Comparison of ENCODE assay signal across 11 cellular contexts in the genomic region with DNA sequence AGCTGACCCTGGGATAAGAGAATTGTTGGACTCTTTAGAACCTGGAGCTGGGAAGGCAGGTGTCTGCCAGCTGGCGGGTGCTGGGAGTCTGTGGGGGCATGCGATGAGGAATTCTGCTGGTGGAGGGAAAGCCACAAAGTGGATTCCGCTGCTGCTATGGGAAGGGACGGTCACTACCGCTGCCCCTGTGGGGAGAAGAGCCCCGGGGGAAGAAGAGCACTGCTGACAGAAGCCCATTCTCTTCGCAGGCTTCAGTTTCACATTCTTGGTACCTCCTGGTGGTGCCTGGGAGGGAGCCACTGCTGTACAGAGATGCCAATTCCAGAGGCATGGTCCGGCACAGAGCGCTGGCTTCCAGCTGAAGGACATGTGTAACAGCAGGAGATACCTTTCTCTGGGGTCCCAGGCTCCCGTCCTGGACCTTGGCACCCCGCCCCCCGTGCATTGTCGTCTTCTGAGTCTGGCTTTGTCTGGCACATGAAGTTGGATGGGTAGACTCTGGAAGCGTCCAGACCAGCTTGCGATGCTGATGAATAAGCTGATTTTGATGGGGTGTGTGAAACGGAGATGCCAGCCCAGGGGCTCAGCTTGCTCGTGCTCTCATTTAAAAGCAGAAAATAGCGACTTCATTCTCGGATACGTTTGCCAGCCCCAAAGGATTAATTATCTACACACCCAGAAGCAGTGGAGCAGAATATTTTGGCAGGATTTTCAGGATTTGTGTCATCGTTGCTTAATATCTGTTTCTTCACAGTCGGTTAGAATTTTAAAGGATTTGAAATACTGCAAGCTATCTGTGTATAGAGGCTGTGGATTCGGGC. TPM values are rescaled to one million over a fixed set of nuclear protein-coding genes. Genes with fewer than 3 reads are reported as not detected.
DNase-seq lines count a peak whose midpoint lies in the region; ATAC-seq, FAIRE-seq and TF ChIP-seq lines count a peak whose summit lies in the region.
"Had no signal": no experiment of that assay in that cellular context is flagged by ENCODE, and none has a peak within 500 bp of the region (broad histone marks: within the 10 kb centered on the region; RNA-seq: fewer than 3 reads in every experiment).

No MANE protein-coding gene starts in this region.

- peaks cover 54% of the 10 kb centered on the region for H3K4me1 Mint-ChIP-seq in nephron
- peaks cover 53% of the 10 kb centered on the region for H3K4me1 Mint-ChIP-seq in activated CD4-positive, alpha-beta T cell treated with anti-CD3 and anti-CD28 coated beads, Interleukin-2, amount 10 ng/mL, durations not matched to agents 24 days and 14 days

- peak overlapping the region; percentile 12 to 40 for H3K27ac ChIP-seq in right atrium auricular region
- peak overlapping the region in 2 of 12 donors; percentile 11 to 15 for H3K27ac ChIP-seq in heart left ventricle
- peak overlapping the region in 1 of 2 donors; percentile 39 for H3K27ac ChIP-seq in coronary artery

- H3K9me3 Mint-ChIP-seq in nephron, result no peaks in the 10 kb centered on the region
- H3K9me3 Mint-ChIP-seq in activated CD4-positive, alpha-beta T cell treated with anti-CD3 and anti-CD28 coated beads, Interleukin-2, amount 10 ng/mL, durations not matched to agents 24 days and 14 days, result no peaks in the 10 kb centered on the region

- H3K36me3 ChIP-seq in right atrium auricular region, result no peaks in the 10 kb centered on the region
- H3K36me3 ChIP-seq in heart left ventricle, result peaks cover 0 to 14% (median 0%) of the 10 kb centered on the region in 9 donors
- H3K36me3 ChIP-seq: pancreas had no signal

- no peaks in the 10 kb centered on the region for H3K9me3 ChIP-seq in right atrium auricular region
- no peaks in the 10 kb centered on the region for H3K9me3 ChIP-seq in heart left ventricle
- H3K9me3 ChIP-seq: pancreas had no signal

- TF ChIP-seq CTCF in right atrium auricular region (IDR thresholded peaks at IDR 0.05) (no peak), heart left ventricle (IDR thresholded peaks at IDR 0.05) (no peak), coronary artery (IDR thresholded peaks at IDR 0.05) (no peak), nephron (IDR thresholded peaks at IDR 0.05; ENCODE audit: unreplicated experiment in 3 of 3) (no peak)

- intact Hi-C loops in heart left ventricle (cut with DNase I), result no loop called here
- intact Hi-C loops in activated CD4-positive, alpha-beta T cell treated with anti-CD3 and anti-CD28 coated beads, Interleukin-2, amount 10 ng/mL, durations not matched to agents 24 days and 14 days (cut with micrococcal nuclease), result no loop called here

- H3K27me3 Mint-ChIP-seq in nephron (ENCODE audit: low read depth), result peaks cover 8% of the 10 kb centered on the region
- H3K27me3 Mint-ChIP-seq in activated CD4-positive, alpha-beta T cell treated with anti-CD3 and anti-CD28 coated beads, Interleukin-2, amount 10 ng/mL, durations not matched to agents 24 days and 14 days, result no peaks in the 10 kb centered on the region
- H3K27me3 Mint-ChIP-seq: activated CD4-positive, alpha-beta T cell treated with anti-CD3 and anti-CD28 coated beads for 36 hours had no signal

- TF ChIP-seq POLR2A in heart left ventricle (IDR thresholded peaks at IDR 0.05), result no peak

- H3K36me3 Mint-ChIP-seq in nephron (ENCODE audit: low read depth), result no peaks in the 10 kb centered on the region
- H3K36me3 Mint-ChIP-seq in activated CD4-positive, alpha-beta T cell treated with anti-CD3 and anti-CD28 coated beads, Interleukin-2, amount 10 ng/mL, durations not matched to agents 24 days and 14 days (ENCODE audit: low read depth), result peaks cover 22% of the 10 kb centered on the region

- whole genome bisulfite sequencing in heart left ventricle, 4 donors, result 65 to 79% (median 72%) methylated on average over 21 to 23 of the region's 23 CpGs

- no peak for ATAC-seq in heart left ventricle
- ATAC-seq: activated CD4-positive, alpha-beta T cell treated with anti-CD3 and anti-CD28 coated beads for 36 hours had no signal

- no peak overlapping the region for H3K4me3 ChIP-seq in right atrium auricular region
- no peak overlapping the region for H3K4me3 ChIP-seq in heart left ventricle
- peak overlapping the region; percentile 7 for H3K4me3 ChIP-seq in coronary artery
- H3K4me3 ChIP-seq: pancreas had no signal

- H3K4me1 ChIP-seq in right atrium auricular region (peaks cover 0 to 56% of the 10 kb centered on the region in 2 donors), heart left ventricle (peaks cover 8 to 67% (median 48%) of the 10 kb centered on the region in 12 donors)

- FAIRE-seq in GM19239 (lab: Jason Lieb, UNC), result no peak
- FAIRE-seq: pancreas had no signal

- no peak for DNase-seq in right atrium auricular region (ENCODE audit: low spot score)
- no peak for DNase-seq in heart left ventricle
- DNase-seq in coronary artery (ENCODE audit: low spot score), result no peak
- DNase-seq in activated effector memory CD4-positive, alpha-beta T cell treated with anti-CD3 and anti-CD28 coated beads, Interleukin-2, amount 50 U/mL, for 16 hours, result no peak
- DNase-seq in activated CD4-positive, alpha-beta T cell treated with anti-CD3 and anti-CD28 coated beads, Interleukin-2, amount 10 ng/mL, durations not matched to agents 24 days and 14 days, result no peak
- DNase-seq in GM19239 (ENCODE audit: insufficient read length, low spot score), result no peak
- DNase-seq in NCI-H510A (lab: John Stamatoyannopoulos, UW), result no peak
- DNase-seq: activated CD4-positive, alpha-beta T cell treated with anti-CD3 and anti-CD28 coated beads for 36 hours; amniotic stem cell had no signal

- peak overlapping the region; percentile 85 to 95 (median 89) for H3K27ac Mint-ChIP-seq in nephron
- H3K27ac Mint-ChIP-seq in activated CD4-positive, alpha-beta T cell treated with anti-CD3 and anti-CD28 coated beads, Interleukin-2, amount 10 ng/mL, durations not matched to agents 24 days and 14 days, result no peak overlapping the region
- H3K27ac Mint-ChIP-seq: activated CD4-positive, alpha-beta T cell treated with anti-CD3 and anti-CD28 coated beads for 36 hours had no signal

- no peaks in the 10 kb centered on the region for H3K27me3 ChIP-seq in right atrium auricular region
- no peaks in the 10 kb centered on the region for H3K27me3 ChIP-seq in heart left ventricle
- H3K27me3 ChIP-seq: pancreas had no signal

- peak overlapping the region in 2 of 3 experiments; percentile 61 for H3K4me3 Mint-ChIP-seq in nephron
- no peak overlapping the region for H3K4me3 Mint-ChIP-seq in activated CD4-positive, alpha-beta T cell treated with anti-CD3 and anti-CD28 coated beads, Interleukin-2, amount 10 ng/mL, durations not matched to agents 24 days and 14 days
- H3K4me3 Mint-ChIP-seq: activated CD4-positive, alpha-beta T cell treated with anti-CD3 and anti-CD28 coated beads for 36 hours had no signal

RNA-seq across cellular contexts. Expression of a gene that starts 13.2 kb away (rescaled TPM):
- 10 to 100 TPM; 29.1 to 45.7 TPM for total RNA-seq in right atrium auricular region
- 100 to 1,000 TPM in 1 of 9 donors, 10 to 100 TPM in 8; 46.5 to 105 (median 79.7) TPM for total RNA-seq in heart left ventricle
- 10 to 100 TPM; 48.0 to 94.5 TPM for polyA plus RNA-seq in heart left ventricle
- 138 and 152 TPM in 2 replicates for total RNA-seq in activated CD4-positive, alpha-beta T cell treated with anti-CD3 and anti-CD28 coated beads, Interleukin-2, amount 10 ng/mL, durations not matched to agents 24 days and 14 days

RNA-seq across cellular contexts. Expression of a gene that starts 44.0 kb away (rescaled TPM):
- 1 to 10 TPM; 8.3 to 8.4 TPM for total RNA-seq in right atrium auricular region
- 10 to 100 TPM in 8 of 9 donors, 1 to 10 TPM in 1; 7.8 to 77.0 (median 35.9) TPM for total RNA-seq in heart left ventricle
- 10 to 100 TPM; 36.1 to 72.8 TPM for polyA plus RNA-seq in heart left ventricle
- 59.2 and 59.5 TPM in 2 replicates for total RNA-seq in activated CD4-positive, alpha-beta T cell treated with anti-CD3 and anti-CD28 coated beads, Interleukin-2, amount 10 ng/mL, durations not matched to agents 24 days and 14 days

RNA-seq across cellular contexts. Expression of a gene that starts 57.3 kb away (rescaled TPM):
- 1 to 10 TPM; 5.7 to 10.0 TPM for total RNA-seq in right atrium auricular region
- 10 to 100 TPM in 4 of 9 donors, 1 to 10 TPM in 5; 6.0 to 15.6 (median 9.8) TPM for total RNA-seq in heart left ventricle
- polyA plus RNA-seq in heart left ventricle, result 10 to 100 TPM in 1 of 2 donors, 1 to 10 TPM in 1; 6.7 to 13.9 TPM
- 94.4 and 99.4 TPM in 2 replicates for total RNA-seq in activated CD4-positive, alpha-beta T cell treated with anti-CD3 and anti-CD28 coated beads, Interleukin-2, amount 10 ng/mL, durations not matched to agents 24 days and 14 days
